In genomic region chr17:13498184-13498583, GRCh38 we compare ENCODE assay signal across 31 cellular contexts.
"Had no signal": no experiment of that assay in that cellular context is flagged by ENCODE, and none has a peak within 500 bp of the region (broad histone marks: within the 10 kb centered on the region; RNA-seq: fewer than 3 reads in every experiment).

No MANE protein-coding gene starts in this region.

- H3K27me3 Mint-ChIP-seq: activated CD4-positive, alpha-beta T cell treated with anti-CD3 and anti-CD28 coated beads for 36 hours; activated CD8-positive, alpha-beta memory T cell treated with anti-CD3 and anti-CD28 coated beads, Interleukin-2, amount 10 ng/mL, durations not matched to agents 7 days and 5 days; activated naive CD4-positive, alpha-beta T cell treated with anti-CD3 and anti-CD28 coated beads, Interleukin-2, amount 10 ng/mL, durations not matched to agents 7 days and 5 days had no signal

- H3K27ac Mint-ChIP-seq: activated CD4-positive, alpha-beta memory T cell treated with anti-CD3 and anti-CD28 coated beads for 36 hours; activated CD4-positive, alpha-beta T cell treated with anti-CD3 and anti-CD28 coated beads for 36 hours; activated CD4-positive, alpha-beta T cell treated with anti-CD3 and anti-CD28 coated beads, Interleukin-2, amount 10 ng/mL, durations not matched to agents 24 days and 14 days; activated CD8-positive, alpha-beta memory T cell treated with anti-CD3 and anti-CD28 coated beads, Interleukin-2, amount 10 ng/mL, durations not matched to agents 7 days and 5 days; activated CD8-positive, alpha-beta T cell treated with anti-CD3 and anti-CD28 coated beads, Interleukin-2, amount 10 ng/mL, durations not matched to agents 7 days and 5 days; activated naive CD4-positive, alpha-beta T cell treated with anti-CD3 and anti-CD28 coated beads, Interleukin-2, amount 10 ng/mL, durations not matched to agents 7 days and 5 days; activated naive CD4-positive, alpha-beta T cell treated with anti-CD3 and anti-CD28 coated beads, Interleukin-2, amount 50 U/mL, for 72 hours; activated naive CD8-positive, alpha-beta T cell treated with anti-CD3 and anti-CD28 coated beads, Interleukin-2, amount 10 ng/mL, durations not matched to agents 7 days and 5 days; activated T-helper 1 cell treated with anti-CD3 and anti-CD28 coated beads, Interleukin-12 subunit alpha, Interleukin-12 subunit beta, Interleukin-2, Interleukin-4 antibody, amounts not matched to agents 30 ng/mL and 10 ng/mL and 1 ng/mL, durations not matched to agents 14 hours and 24 hours and 36 hours; activated T-helper 2 cell treated with anti-CD3 and anti-CD28 coated beads, Interferon-gamma antibody, Interleukin-2, Interleukin-4, amounts not matched to agents 10 μg/mL and 5 μg/mL and 100 μg/mL, durations not matched to agents 14 hours and 24 hours and 36 hours; effector memory CD8-positive, alpha-beta T cell had no signal

- H3K27me3 ChIP-seq: brain microvascular endothelial cell, esophagus muscularis mucosa, foreskin keratinocyte, gastrocnemius medialis, heart left ventricle had no signal

- H3K4me3 Mint-ChIP-seq: activated CD4-positive, alpha-beta memory T cell treated with anti-CD3 and anti-CD28 coated beads for 36 hours; activated CD4-positive, alpha-beta T cell treated with anti-CD3 and anti-CD28 coated beads for 36 hours; activated CD4-positive, alpha-beta T cell treated with anti-CD3 and anti-CD28 coated beads, Interleukin-2, amount 10 ng/mL, durations not matched to agents 24 days and 14 days; activated CD8-positive, alpha-beta memory T cell treated with anti-CD3 and anti-CD28 coated beads, Interleukin-2, amount 10 ng/mL, durations not matched to agents 7 days and 5 days; activated CD8-positive, alpha-beta T cell treated with anti-CD3 and anti-CD28 coated beads, Interleukin-2, amount 10 ng/mL, durations not matched to agents 7 days and 5 days; activated naive CD4-positive, alpha-beta T cell treated with anti-CD3 and anti-CD28 coated beads, Interleukin-2, amount 10 ng/mL, durations not matched to agents 7 days and 5 days; activated naive CD8-positive, alpha-beta T cell treated with anti-CD3 and anti-CD28 coated beads, Interleukin-2, amount 10 ng/mL, durations not matched to agents 7 days and 5 days; activated T-helper 1 cell treated with anti-CD3 and anti-CD28 coated beads, Interleukin-12 subunit alpha, Interleukin-12 subunit beta, Interleukin-2, Interleukin-4 antibody, amounts not matched to agents 30 ng/mL and 10 ng/mL and 1 ng/mL, durations not matched to agents 14 hours and 24 hours and 36 hours; central memory CD8-positive, alpha-beta T cell; effector memory CD8-positive, alpha-beta T cell had no signal

- H3K9me3 Mint-ChIP-seq: activated CD4-positive, alpha-beta memory T cell treated with anti-CD3 and anti-CD28 coated beads for 36 hours; activated CD4-positive, alpha-beta T cell treated with anti-CD3 and anti-CD28 coated beads, Interleukin-2, amount 10 ng/mL, durations not matched to agents 24 days and 14 days; activated naive CD4-positive, alpha-beta T cell treated with anti-CD3 and anti-CD28 coated beads, Interleukin-2, amount 10 ng/mL, durations not matched to agents 7 days and 5 days; activated naive CD4-positive, alpha-beta T cell treated with anti-CD3 and anti-CD28 coated beads, Interleukin-2, amount 50 U/mL, for 72 hours; activated naive CD8-positive, alpha-beta T cell treated with anti-CD3 and anti-CD28 coated beads, Interleukin-2, amount 10 ng/mL, durations not matched to agents 7 days and 5 days; activated T-helper 1 cell treated with anti-CD3 and anti-CD28 coated beads, Interleukin-12 subunit alpha, Interleukin-12 subunit beta, Interleukin-2, Interleukin-4 antibody, amounts not matched to agents 30 ng/mL and 10 ng/mL and 1 ng/mL, durations not matched to agents 14 hours and 24 hours and 36 hours; activated T-helper 2 cell treated with anti-CD3 and anti-CD28 coated beads, Interferon-gamma antibody, Interleukin-2, Interleukin-4, amounts not matched to agents 10 μg/mL and 5 μg/mL and 100 μg/mL, durations not matched to agents 14 hours and 24 hours and 36 hours; central memory CD8-positive, alpha-beta T cell; effector memory CD8-positive, alpha-beta T cell had no signal

- H3K4me3 ChIP-seq: esophagus muscularis mucosa, gastrocnemius medialis, heart left ventricle had no signal

- DNase-seq: activated CD4-positive, alpha-beta memory T cell treated with anti-CD3 and anti-CD28 coated beads for 36 hours; activated CD4-positive, alpha-beta T cell treated with anti-CD3 and anti-CD28 coated beads for 36 hours; activated CD4-positive, alpha-beta T cell treated with anti-CD3 and anti-CD28 coated beads, Interleukin-2, amount 10 ng/mL, durations not matched to agents 24 days and 14 days; activated CD4-positive, CD25-positive, alpha-beta regulatory T cell; activated CD4-positive, CD25-positive, alpha-beta regulatory T cell treated with anti-CD3 and anti-CD28 coated beads, Interleukin-2, amount 50 U/mL, for 72 hours; activated CD8-positive, alpha-beta memory T cell treated with anti-CD3 and anti-CD28 coated beads, Interleukin-2, amount 10 ng/mL, durations not matched to agents 7 days and 5 days; activated CD8-positive, alpha-beta memory T cell treated with anti-CD3 and anti-CD28 coated beads, Interleukin-2, amount 50 U/mL, for 4 hours; activated CD8-positive, alpha-beta T cell treated with anti-CD3 and anti-CD28 coated beads, Interleukin-2, amount 10 ng/mL, durations not matched to agents 7 days and 5 days; activated effector memory CD4-positive, alpha-beta T cell treated with anti-CD3 and anti-CD28 coated beads, Interleukin-2, amount 50 U/mL, for 16 hours; activated naive CD4-positive, alpha-beta T cell treated with anti-CD3 and anti-CD28 coated beads, Interleukin-2, amount 10 ng/mL, durations not matched to agents 7 days and 5 days; activated naive CD8-positive, alpha-beta T cell treated with anti-CD3 and anti-CD28 coated beads, Interleukin-2, amount 10 ng/mL, durations not matched to agents 7 days and 5 days; activated T-cell treated with anti-CD3 and anti-CD28 coated beads, Interleukin-2, amount 50 U/mL, for 1 hour; activated T-cell treated with anti-CD3 and anti-CD28 coated beads, Interleukin-2, amount 50 U/mL, for 48 hours; brain microvascular endothelial cell; cortex of kidney; dermis blood vessel endothelial cell; effector CD4-positive, alpha-beta T cell; effector memory CD8-positive, alpha-beta T cell; foreskin keratinocyte; gastrocnemius medialis; glutamatergic neuron; heart left ventricle; T-helper 2 cell had no signal

- FAIRE-seq: astrocyte, bronchial epithelial cell, colon had no signal

- ATAC-seq: activated CD4-positive, alpha-beta T cell treated with anti-CD3 and anti-CD28 coated beads for 36 hours; activated CD8-positive, alpha-beta memory T cell treated with anti-CD3 and anti-CD28 coated beads, Interleukin-2, amount 10 ng/mL, durations not matched to agents 7 days and 5 days; activated CD8-positive, alpha-beta T cell treated with anti-CD3 and anti-CD28 coated beads, Interleukin-2, amount 10 ng/mL, durations not matched to agents 7 days and 5 days; activated naive CD4-positive, alpha-beta T cell treated with anti-CD3 and anti-CD28 coated beads, Interleukin-2, amount 50 U/mL, for 72 hours; effector memory CD8-positive, alpha-beta T cell; foreskin keratinocyte; gastrocnemius medialis; heart left ventricle had no signal

- H3K4me1 ChIP-seq: esophagus muscularis mucosa, foreskin keratinocyte, gastrocnemius medialis, heart left ventricle had no signal

- H3K27ac ChIP-seq: brain microvascular endothelial cell, esophagus muscularis mucosa, foreskin keratinocyte, gastrocnemius medialis, heart left ventricle had no signal

- H3K36me3 Mint-ChIP-seq: activated CD4-positive, alpha-beta memory T cell treated with anti-CD3 and anti-CD28 coated beads for 36 hours; activated CD8-positive, alpha-beta memory T cell treated with anti-CD3 and anti-CD28 coated beads, Interleukin-2, amount 10 ng/mL, durations not matched to agents 7 days and 5 days; activated naive CD4-positive, alpha-beta T cell treated with anti-CD3 and anti-CD28 coated beads, Interleukin-2, amount 10 ng/mL, durations not matched to agents 7 days and 5 days; activated naive CD4-positive, alpha-beta T cell treated with anti-CD3 and anti-CD28 coated beads, Interleukin-2, amount 50 U/mL, for 72 hours; activated naive CD8-positive, alpha-beta T cell treated with anti-CD3 and anti-CD28 coated beads, Interleukin-2, amount 10 ng/mL, durations not matched to agents 7 days and 5 days had no signal

- H3K9me3 ChIP-seq: esophagus muscularis mucosa, gastrocnemius medialis, heart left ventricle had no signal

- H3K4me1 Mint-ChIP-seq: activated CD4-positive, alpha-beta T cell treated with anti-CD3 and anti-CD28 coated beads for 36 hours; activated CD4-positive, alpha-beta T cell treated with anti-CD3 and anti-CD28 coated beads, Interleukin-2, amount 10 ng/mL, durations not matched to agents 24 days and 14 days; activated CD8-positive, alpha-beta memory T cell treated with anti-CD3 and anti-CD28 coated beads, Interleukin-2, amount 10 ng/mL, durations not matched to agents 7 days and 5 days; activated naive CD4-positive, alpha-beta T cell treated with anti-CD3 and anti-CD28 coated beads, Interleukin-2, amount 10 ng/mL, durations not matched to agents 7 days and 5 days; activated naive CD8-positive, alpha-beta T cell treated with anti-CD3 and anti-CD28 coated beads, Interleukin-2, amount 10 ng/mL, durations not matched to agents 7 days and 5 days; central memory CD8-positive, alpha-beta T cell had no signal

- H3K36me3 ChIP-seq: brain microvascular endothelial cell, esophagus muscularis mucosa, gastrocnemius medialis, heart left ventricle had no signal
